ENCODE assay signal across 22 cellular contexts in genomic region chr20:3479759-3480615, GRCh38. TPM values are rescaled to one million over a fixed set of nuclear protein-coding genes. Genes with fewer than 3 reads are reported as not detected.
DNase-seq lines count a peak whose midpoint lies in the region; ATAC-seq, FAIRE-seq and TF ChIP-seq lines count a peak whose summit lies in the region.
"Had no signal": no experiment of that assay in that cellular context is flagged by ENCODE, and none has a peak within 500 bp of the region (broad histone marks: within the 10 kb centered on the region; RNA-seq: fewer than 3 reads in every experiment).

No MANE protein-coding gene starts in this region.

- no peak overlapping the region for H3K4me3 Mint-ChIP-seq in CD4-positive, CD25-positive, alpha-beta regulatory T cell
- no peak overlapping the region for H3K4me3 Mint-ChIP-seq in dendritic cell treated with granulocyte-macrophage colony-stimulating factor and Interleukin-4, amounts not matched to agents 40 ng/mL and 50 ng/mL, for 4 days

- H3K4me1 ChIP-seq in CD4-positive, CD25-positive, alpha-beta regulatory T cell (ENCODE audit: control insufficient read depth, insufficient read depth, low read length, poor library complexity, severe bottlenecking), result no peaks in the 10 kb centered on the region
- peaks cover 0 to 49% (median 20%) of the 10 kb centered on the region in 4 donors for H3K4me1 ChIP-seq in right lobe of liver
- peaks cover 0 to 24% (median 2%) of the 10 kb centered on the region in 3 donors for H3K4me1 ChIP-seq in gastroesophageal sphincter
- H3K4me1 ChIP-seq: SJCRH30 had no signal

- H3K27ac ChIP-seq in CD4-positive, CD25-positive, alpha-beta regulatory T cell (ENCODE audit: insufficient read depth, low read length, poor library complexity, severe bottlenecking), result no peak overlapping the region
- H3K27ac ChIP-seq in right lobe of liver (peak overlapping the region; percentile 4 to 64 (median 27)), gastroesophageal sphincter (no peak overlapping the region)
- H3K27ac ChIP-seq: A549, HL-60, SJCRH30 had no signal

- peaks cover 5% of the 10 kb centered on the region for H3K36me3 Mint-ChIP-seq in CD4-positive, CD25-positive, alpha-beta regulatory T cell
- no peaks in the 10 kb centered on the region for H3K36me3 Mint-ChIP-seq in dendritic cell treated with granulocyte-macrophage colony-stimulating factor and Interleukin-4, amounts not matched to agents 40 ng/mL and 50 ng/mL, for 4 days (ENCODE audit: low read depth)

- 60% methylated on average over 10 of the region's 11 CpGs for WGBS in right lobe of liver (ENCODE audit: insufficient coverage, low coverage, low lambda C conversion rate, missing lambda C conversion rate)
- WGBS in gastroesophageal sphincter (ENCODE audit: low coverage in 1 of 2), 2 donors, result 71 to 76% methylated on average over 2 to 6 of the region's 11 CpGs

- no peak for DNase-seq in CD4-positive, CD25-positive, alpha-beta regulatory T cell
- DNase-seq in HTR-8/SVneo (ENCODE audit: insufficient read length, low spot score), result no peak
- DNase-seq in right lobe of liver, result no peak
- DNase-seq in kidney glomerular epithelial cell (lab: John Stamatoyannopoulos, UW), result no peak
- no peak for DNase-seq in NCI-H446 (lab: John Stamatoyannopoulos, UW)
- DNase-seq: BE2C, DMS79, H7, IMR-90, NCI-H1417, NCI-H1694 treated with DMSO at 0.1 percent for 48 hours, NCI-H2081 treated with DMSO at 0.1 percent for 48 hours, NCI-H2171 treated with DMSO at 0.1 percent for 48 hours, NCI-H526, OCI-M1, SJCRH30 had no signal

- H3K4me1 Mint-ChIP-seq in CD4-positive, CD25-positive, alpha-beta regulatory T cell, result peaks cover 11 to 44% (median 25%) of the 10 kb centered on the region in 4 donors
- H3K4me1 Mint-ChIP-seq in dendritic cell treated with granulocyte-macrophage colony-stimulating factor and Interleukin-4, amounts not matched to agents 40 ng/mL and 50 ng/mL, for 4 days (ENCODE audit: low read depth), result peaks cover 30% of the 10 kb centered on the region

- H3K9me3 ChIP-seq in CD4-positive, CD25-positive, alpha-beta regulatory T cell (ENCODE audit: control insufficient read depth in 2 of 2, low read length in 2 of 2), result no peaks in the 10 kb centered on the region
- no peaks in the 10 kb centered on the region for H3K9me3 ChIP-seq in right lobe of liver
- H3K9me3 ChIP-seq in gastroesophageal sphincter, result no peaks in the 10 kb centered on the region
- H3K9me3 ChIP-seq: A549, BE2C, SJCRH30 had no signal

- no peaks in the 10 kb centered on the region for H3K9me3 Mint-ChIP-seq in CD4-positive, CD25-positive, alpha-beta regulatory T cell
- no peaks in the 10 kb centered on the region for H3K9me3 Mint-ChIP-seq in dendritic cell treated with granulocyte-macrophage colony-stimulating factor and Interleukin-4, amounts not matched to agents 40 ng/mL and 50 ng/mL, for 4 days

- no peaks in the 10 kb centered on the region for H3K27me3 Mint-ChIP-seq in CD4-positive, CD25-positive, alpha-beta regulatory T cell
- H3K27me3 Mint-ChIP-seq in dendritic cell treated with granulocyte-macrophage colony-stimulating factor and Interleukin-4, amounts not matched to agents 40 ng/mL and 50 ng/mL, for 4 days, result no peaks in the 10 kb centered on the region

- H3K4me3 ChIP-seq in CD4-positive, CD25-positive, alpha-beta regulatory T cell (ENCODE audit: low read depth, low read length), result no peak overlapping the region
- no peak overlapping the region for H3K4me3 ChIP-seq in right lobe of liver
- no peak overlapping the region for H3K4me3 ChIP-seq in gastroesophageal sphincter
- H3K4me3 ChIP-seq: A549, SJCRH30 had no signal

- peak; percentile 4 for FAIRE-seq in HTR-8/SVneo (lab: Jason Lieb, UNC)
- FAIRE-seq: RCC 7860 had no signal

- no peak for ATAC-seq in CD4-positive, CD25-positive, alpha-beta regulatory T cell (ENCODE audit: low read depth in 2 of 2)
- peak; percentile 26 to 69 (median 54) for ATAC-seq in right lobe of liver
- no peak for ATAC-seq in GM21717 (IDR thresholded peaks at IDR 0.05; ENCODE audit: unreplicated experiment)
- no peak for ATAC-seq in gastroesophageal sphincter
- ATAC-seq: A549 had no signal

- no peak for TF ChIP-seq POLR2A in right lobe of liver (IDR thresholded peaks at IDR 0.05)
- no peak for TF ChIP-seq POLR2A in gastroesophageal sphincter (IDR thresholded peaks at IDR 0.05)

- peaks cover 3% of the 10 kb centered on the region for H3K36me3 ChIP-seq in CD4-positive, CD25-positive, alpha-beta regulatory T cell (ENCODE audit: control insufficient read depth, insufficient read depth, low read length)
- H3K36me3 ChIP-seq in right lobe of liver (no peaks in the 10 kb centered on the region), gastroesophageal sphincter (no peaks in the 10 kb centered on the region)
- H3K36me3 ChIP-seq: BE2C, SJCRH30 had no signal

- TF ChIP-seq CTCF in right lobe of liver (IDR thresholded peaks at IDR 0.05) (no peak), gastroesophageal sphincter (IDR thresholded peaks at IDR 0.05) (no peak)

- TF ChIP-seq EP300 in gastroesophageal sphincter (IDR thresholded peaks at IDR 0.05), result no peak

- intact Hi-C loops in dendritic cell treated with granulocyte-macrophage colony-stimulating factor and Interleukin-4, amounts not matched to agents 40 ng/mL and 50 ng/mL, for 4 days (cut with micrococcal nuclease), result no loop called here
- intact Hi-C loops in right lobe of liver (cut with DNase I), result no loop called here

- no peaks in the 10 kb centered on the region for H3K27me3 ChIP-seq in CD4-positive, CD25-positive, alpha-beta regulatory T cell (ENCODE audit: control insufficient read depth, insufficient read depth, low read length)
- H3K27me3 ChIP-seq in right lobe of liver, result no peaks in the 10 kb centered on the region
- no peaks in the 10 kb centered on the region for H3K27me3 ChIP-seq in gastroesophageal sphincter
- H3K27me3 ChIP-seq: BE2C, SJCRH30 had no signal

- peak overlapping the region in 2 of 3 donors; percentile 40 to 62 for H3K27ac Mint-ChIP-seq in CD4-positive, CD25-positive, alpha-beta regulatory T cell
- H3K27ac Mint-ChIP-seq in dendritic cell treated with granulocyte-macrophage colony-stimulating factor and Interleukin-4, amounts not matched to agents 40 ng/mL and 50 ng/mL, for 4 days, result peak overlapping the region; percentile 14

RNA-seq across cellular contexts. Expression of gene ATRN, which starts 9.2 kb away (rescaled TPM):
- total RNA-seq in CD4-positive, CD25-positive, alpha-beta regulatory T cell, result 12.9 TPM
- 1 to 10 TPM; 5.9 to 7.9 (median 6.9) TPM for polyA plus RNA-seq in CD4-positive, CD25-positive, alpha-beta regulatory T cell
- total RNA-seq in right lobe of liver, result 10 to 100 TPM; 46.9 to 82.1 (median 59.1) TPM
- 10 to 100 TPM; 16.7 to 22.2 (median 19.4) TPM for total RNA-seq in gastroesophageal sphincter

Comparison
In these comparisons a context has a peak if more than half of its experiments do, and no peak if none do; other contexts are left out.
1. ATAC-seq: peak in right lobe of liver (4 of 4); none in CD4-positive, CD25-positive, alpha-beta regulatory T cell (0 of 2), GM21717 (single experiment) and gastroesophageal sphincter (single experiment).
2. H3K27ac ChIP-seq: peak in right lobe of liver (3 of 3); none in CD4-positive, CD25-positive, alpha-beta regulatory T cell (single experiment) and gastroesophageal sphincter (0 of 4).